Comparison of ENCODE assay signal across 11 cellular contexts in the genomic region with DNA sequence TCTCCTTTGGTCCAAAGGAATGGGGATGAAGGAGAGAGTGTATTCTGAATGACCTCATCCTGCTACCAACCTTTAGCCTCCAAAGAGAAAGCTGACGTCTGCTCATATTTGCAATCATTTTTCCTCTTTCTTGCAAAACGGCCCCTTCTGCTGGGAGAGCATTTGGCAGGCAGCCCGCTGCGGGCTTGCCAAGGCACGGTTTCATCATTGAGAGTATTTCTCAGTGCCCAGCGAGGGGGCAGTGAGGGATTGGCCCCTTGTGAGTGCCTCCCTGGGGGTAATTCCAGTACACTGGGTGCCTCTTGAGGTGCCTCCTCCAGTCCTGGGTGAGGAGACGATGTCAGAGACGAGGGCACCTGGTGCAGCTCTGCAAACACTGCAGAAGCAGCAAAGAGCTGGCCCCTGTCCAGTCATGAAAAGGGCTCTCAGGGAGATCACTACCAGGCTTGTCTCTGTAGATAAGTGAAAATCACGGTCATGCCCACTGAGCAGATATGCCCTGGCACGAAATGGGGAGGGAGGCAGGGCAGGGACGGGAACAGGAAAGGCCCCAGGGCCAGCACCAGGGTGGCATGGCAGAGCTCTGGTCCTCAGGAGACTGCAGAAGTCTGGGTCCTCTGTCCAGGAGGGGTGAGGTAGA. TPM values are rescaled to one million over a fixed set of nuclear protein-coding genes. Genes with fewer than 3 reads are reported as not detected.
A peak's percentile ranks its signal among the peaks of the same experiment; 100 is the strongest.
DNase-seq lines count a peak whose midpoint lies in the region; TF ChIP-seq lines count a peak whose summit lies in the region.
"Had no signal": no experiment of that assay in that cellular context is flagged by ENCODE, and none has a peak within 500 bp of the region (broad histone marks: within the 10 kb centered on the region; RNA-seq: fewer than 3 reads in every experiment).

No MANE protein-coding gene starts in this region.

- TF ChIP-seq POLR2A in uterus (IDR thresholded peaks at IDR 0.05), result no peak

- in situ Hi-C loops in astrocyte of the spinal cord (cut with HindIII; ENCODE audit: low sequenced_read_pairs), result no loop called here

- H3K9ac ChIP-seq in liver (ENCODE audit: low read depth in 1 of 2, low read length in 2 of 2), result no peak overlapping the region

- no peaks in the 10 kb centered on the region; the same call in 1 of the 2 replicates for H3K27me3 ChIP-seq in MG63
- no peaks in the 10 kb centered on the region for H3K27me3 ChIP-seq in liver (ENCODE audit: control insufficient read depth in 4 of 4, insufficient read depth in 4 of 4, low read length in 3 of 4)
- H3K27me3 ChIP-seq in uterus, result no peaks in the 10 kb centered on the region

- DNase-seq in A172 (ENCODE audit: low spot score) (peak; percentile 17), MG63 (peak; percentile 81), astrocyte of the spinal cord (ENCODE audit: low read depth, low spot score) (peak; percentile 52), uterus (no peak), HPDE6-E6E7 (ENCODE audit: extremely low spot score) (no peak)
- no peak for DNase-seq in activated naive CD4-positive, alpha-beta T cell (lab: John Stamatoyannopoulos, UW)
- DNase-seq in central memory CD4-positive, alpha-beta T cell, result no peak
- DNase-seq: activated CD4-positive, alpha-beta T cell treated with anti-CD3 and anti-CD28 coated beads for 4 hours; NCI-H2081 treated with DMSO at 0.1 percent for 48 hours had no signal

- TF ChIP-seq CTCF in astrocyte of the spinal cord (IDR thresholded peaks at IDR 0.05; ENCODE audit: low read depth, low read length) (no peak), liver (IDR thresholded peaks at IDR 0.05; ENCODE audit: low read depth, low read length, missing input control) (no peak), uterus (IDR thresholded peaks at IDR 0.05) (no peak)

- H3K9me3 ChIP-seq in MG63 (no peaks in the 10 kb centered on the region), liver (ENCODE audit: control insufficient read depth in 4 of 4, low read length in 3 of 4) (no peaks in the 10 kb centered on the region), uterus (no peaks in the 10 kb centered on the region)

- 15% methylated on average over 11 of the region's 11 CpGs for WGBS in liver

- peak overlapping the region; percentile 69 to 71 for H3K27ac ChIP-seq in liver (ENCODE audit: low read depth in 1 of 2, low read length in 2 of 2)
- no peak overlapping the region for H3K27ac ChIP-seq in uterus
- H3K27ac ChIP-seq: C4-2B had no signal

- intact Hi-C loops in uterus (cut with DNase I; ENCODE audit: low total_unique reads), result no loop called here

- H3K4me1 ChIP-seq in liver (ENCODE audit: control insufficient read depth in 4 of 4, insufficient read depth in 4 of 4, low read length in 3 of 4) (peaks cover 14 to 36% (median 21%) of the 10 kb centered on the region in 4 donors), uterus (no peaks in the 10 kb centered on the region)

- peak; percentile 65 to 69 for TF ChIP-seq RAD21 in liver (IDR thresholded peaks at IDR 0.05)

- H3K36me3 ChIP-seq in MG63 (no peaks in the 10 kb centered on the region), liver (ENCODE audit: control insufficient read depth in 4 of 4, insufficient read depth in 3 of 4, low read depth in 1 of 4, low read length in 3 of 4) (no peaks in the 10 kb centered on the region), uterus (no peaks in the 10 kb centered on the region)

- H3K4me3 ChIP-seq in MG63, result no peak overlapping the region
- no peak overlapping the region for H3K4me3 ChIP-seq in astrocyte of the spinal cord (ENCODE audit: low read depth, low read length)
- H3K4me3 ChIP-seq in liver (ENCODE audit: low read depth in 1 of 3, low read length in 3 of 3), result no peak overlapping the region
- H3K4me3 ChIP-seq in uterus, result no peak overlapping the region

TF ChIP-seq in liver, 16 proteins besides CTCF, POLR2A, EP300 and RAD21:
- TF ChIP-seq EGR1 (IDR thresholded peaks at IDR 0.05; ENCODE audit: low read depth in 2 of 2), result peak in 1 of 2 donors; percentile 50
- TF ChIP-seq GABPA (IDR thresholded peaks at IDR 0.05 in 1 of 2, conservative IDR thresholded peaks at IDR 0.05 in 1 of 2), result no peak
- TF ChIP-seq, protein P1, sequence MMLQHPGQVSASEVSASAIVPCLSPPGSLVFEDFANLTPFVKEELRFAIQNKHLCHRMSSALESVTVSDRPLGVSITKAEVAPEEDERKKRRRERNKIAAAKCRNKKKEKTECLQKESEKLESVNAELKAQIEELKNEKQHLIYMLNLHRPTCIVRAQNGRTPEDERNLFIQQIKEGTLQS (IDR thresholded peaks at IDR 0.05), result peak; percentile 98
- TF ChIP-seq, protein P2, sequence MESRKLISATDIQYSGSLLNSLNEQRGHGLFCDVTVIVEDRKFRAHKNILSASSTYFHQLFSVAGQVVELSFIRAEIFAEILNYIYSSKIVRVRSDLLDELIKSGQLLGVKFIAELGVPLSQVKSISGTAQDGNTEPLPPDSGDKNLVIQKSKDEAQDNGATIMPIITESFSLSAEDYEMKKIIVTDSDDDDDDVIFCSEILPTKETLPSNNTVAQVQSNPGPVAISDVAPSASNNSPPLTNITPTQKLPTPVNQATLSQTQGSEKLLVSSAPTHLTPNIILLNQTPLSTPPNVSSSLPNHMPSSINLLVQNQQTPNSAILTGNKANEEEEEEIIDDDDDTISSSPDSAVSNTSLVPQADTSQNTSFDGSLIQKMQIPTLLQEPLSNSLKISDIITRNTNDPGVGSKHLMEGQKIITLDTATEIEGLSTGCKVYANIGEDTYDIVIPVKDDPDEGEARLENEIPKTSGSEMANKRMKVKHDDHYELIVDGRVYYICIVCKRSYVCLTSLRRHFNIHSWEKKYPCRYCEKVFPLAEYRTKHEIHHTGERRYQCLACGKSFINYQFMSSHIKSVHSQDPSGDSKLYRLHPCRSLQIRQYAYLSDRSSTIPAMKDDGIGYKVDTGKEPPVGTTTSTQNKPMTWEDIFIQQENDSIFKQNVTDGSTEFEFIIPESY (IDR thresholded peaks at IDR 0.05), result peak; percentile 60
- TF ChIP-seq, protein P3, sequence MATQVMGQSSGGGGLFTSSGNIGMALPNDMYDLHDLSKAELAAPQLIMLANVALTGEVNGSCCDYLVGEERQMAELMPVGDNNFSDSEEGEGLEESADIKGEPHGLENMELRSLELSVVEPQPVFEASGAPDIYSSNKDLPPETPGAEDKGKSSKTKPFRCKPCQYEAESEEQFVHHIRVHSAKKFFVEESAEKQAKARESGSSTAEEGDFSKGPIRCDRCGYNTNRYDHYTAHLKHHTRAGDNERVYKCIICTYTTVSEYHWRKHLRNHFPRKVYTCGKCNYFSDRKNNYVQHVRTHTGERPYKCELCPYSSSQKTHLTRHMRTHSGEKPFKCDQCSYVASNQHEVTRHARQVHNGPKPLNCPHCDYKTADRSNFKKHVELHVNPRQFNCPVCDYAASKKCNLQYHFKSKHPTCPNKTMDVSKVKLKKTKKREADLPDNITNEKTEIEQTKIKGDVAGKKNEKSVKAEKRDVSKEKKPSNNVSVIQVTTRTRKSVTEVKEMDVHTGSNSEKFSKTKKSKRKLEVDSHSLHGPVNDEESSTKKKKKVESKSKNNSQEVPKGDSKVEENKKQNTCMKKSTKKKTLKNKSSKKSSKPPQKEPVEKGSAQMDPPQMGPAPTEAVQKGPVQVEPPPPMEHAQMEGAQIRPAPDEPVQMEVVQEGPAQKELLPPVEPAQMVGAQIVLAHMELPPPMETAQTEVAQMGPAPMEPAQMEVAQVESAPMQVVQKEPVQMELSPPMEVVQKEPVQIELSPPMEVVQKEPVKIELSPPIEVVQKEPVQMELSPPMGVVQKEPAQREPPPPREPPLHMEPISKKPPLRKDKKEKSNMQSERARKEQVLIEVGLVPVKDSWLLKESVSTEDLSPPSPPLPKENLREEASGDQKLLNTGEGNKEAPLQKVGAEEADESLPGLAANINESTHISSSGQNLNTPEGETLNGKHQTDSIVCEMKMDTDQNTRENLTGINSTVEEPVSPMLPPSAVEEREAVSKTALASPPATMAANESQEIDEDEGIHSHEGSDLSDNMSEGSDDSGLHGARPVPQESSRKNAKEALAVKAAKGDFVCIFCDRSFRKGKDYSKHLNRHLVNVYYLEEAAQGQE (IDR thresholded peaks at IDR 0.05), result peak; percentile 67
- no peak for TF ChIP-seq FOXA1 (IDR thresholded peaks at IDR 0.05)
- no peak for TF ChIP-seq HNF4G (IDR thresholded peaks at IDR 0.05)
- no peak for TF ChIP-seq NR2F2 (IDR thresholded peaks at IDR 0.05)
- TF ChIP-seq JUND (IDR thresholded peaks at IDR 0.05), result peak; percentile 96 to 97
- no peak for TF ChIP-seq FOXA2 (IDR thresholded peaks at IDR 0.05)
- TF ChIP-seq TAF1 (conservative IDR thresholded peaks at IDR 0.05), result no peak
- TF ChIP-seq HNF4A (conservative IDR thresholded peaks at IDR 0.05), result peak; percentile 76 to 88
- TF ChIP-seq SP1 (IDR thresholded peaks at IDR 0.05), result peak; percentile 86
- peak; percentile 45 for TF ChIP-seq YY1 (IDR thresholded peaks at IDR 0.05)
- TF ChIP-seq, protein P4, sequence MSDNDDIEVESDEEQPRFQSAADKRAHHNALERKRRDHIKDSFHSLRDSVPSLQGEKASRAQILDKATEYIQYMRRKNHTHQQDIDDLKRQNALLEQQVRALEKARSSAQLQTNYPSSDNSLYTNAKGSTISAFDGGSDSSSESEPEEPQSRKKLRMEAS (IDR thresholded peaks at IDR 0.05), result peak; percentile 57
- TF ChIP-seq RXRA (IDR thresholded peaks at IDR 0.05), result peak; percentile 89 to 96

RNA-seq across cellular contexts. Expression of a gene that starts 48.7 kb away (rescaled TPM):
- total RNA-seq in A172 (2014; rRNA removed; shearing (Covaris generic)), result 0.03 and 0.12 TPM in 2 replicates
- total RNA-seq in MG63 (2014; rRNA removed; shearing (Covaris generic); ENCODE audit: low replicate concordance), result not detected in 2 replicates
- 10 to 100 TPM in 1 of 2 donors, 1 to 10 TPM in 1; 6.1 to 10.0 TPM for total RNA-seq in liver
- 1 to 10 TPM; 3.9 to 4.3 TPM for polyA plus RNA-seq in liver
- total RNA-seq in uterus, result under 1 TPM in 1 of 4 donors, not detected in 3; 0.62 TPM

Comparison
In these comparisons a context has a peak if more than half of its experiments do, and no peak if none do; other contexts are left out.
1. DNase-seq: peak in A172 (single experiment), MG63 (single experiment) and astrocyte of the spinal cord (single experiment); none in activated naive CD4-positive, alpha-beta T cell (0 of 4), uterus (0 of 2), HPDE6-E6E7 (single experiment) and central memory CD4-positive, alpha-beta T cell (single experiment).
2. H3K27ac ChIP-seq: peak in liver (2 of 2); none in uterus (0 of 2).